In the genomic region with DNA sequence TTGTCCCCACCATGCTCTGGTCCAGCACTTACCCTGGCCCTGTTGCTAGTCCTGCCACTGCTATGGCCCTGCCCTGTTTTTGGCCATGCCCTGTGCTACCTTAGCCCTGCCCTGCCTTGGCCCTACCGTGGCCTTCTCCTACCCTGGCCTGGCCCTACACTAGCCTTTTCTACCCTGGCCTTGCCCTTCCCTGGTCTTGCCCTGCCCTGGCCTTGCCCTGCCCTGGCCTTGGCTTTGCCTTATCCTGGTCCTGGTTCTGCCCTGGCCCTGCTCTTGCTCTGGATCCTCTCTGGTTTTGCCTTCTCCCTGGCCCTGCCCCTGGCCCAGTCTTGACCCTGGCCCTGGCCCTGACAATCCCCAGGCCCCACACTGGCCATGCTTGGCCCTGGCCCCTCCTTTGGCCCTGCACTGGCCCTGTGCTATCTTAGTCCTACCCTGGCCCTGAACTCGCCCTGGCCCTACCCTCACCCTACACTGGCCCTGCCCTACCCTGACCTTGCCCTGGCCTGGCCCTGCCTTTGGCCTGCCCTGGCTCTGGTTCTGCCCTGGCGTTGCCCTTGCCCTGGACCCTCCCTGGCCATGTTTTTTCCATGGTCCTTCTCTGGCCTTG, we compare ENCODE assay signal across 6 cellular contexts.
DNase-seq lines count a peak whose midpoint lies in the region; ATAC-seq, FAIRE-seq and TF ChIP-seq lines count a peak whose summit lies in the region.
"Not testable (repeated sequence)": the region's sequence is repeated elsewhere in the genome, so short reads cannot be mapped to it uniquely, and the experiment has no call there.

No MANE protein-coding gene starts in this region.

- not testable (repeated sequence) for H3K36me3 ChIP-seq in H7 (replicated peaks; ENCODE audit: control insufficient read depth, insufficient read depth, low read length); kidney (ENCODE audit: control insufficient read depth in 1 of 2, insufficient read depth in 2 of 2, low read length in 2 of 2)

- not testable (repeated sequence) for H3K36me3 Mint-ChIP-seq in osteocyte (ENCODE audit: unreplicated experiment)

- not testable (repeated sequence) for H3K27ac Mint-ChIP-seq in osteocyte (ENCODE audit: unreplicated experiment)

- H3K9me3 ChIP-seq in kidney (ENCODE audit: control insufficient read depth in 1 of 2, low read length in 2 of 2) = not testable (repeated sequence)

- not testable (repeated sequence) for FAIRE-seq in kidney (lab: Jason Lieb, UNC)

- DNase-seq in GM03348 (ENCODE audit: low spot score) = peak; percentile 9
- peak; percentile 2 for DNase-seq in H7
- DNase-seq in Right ventricle myocardium inferior (ENCODE audit: missing footprints) = peak; percentile 71
- peak; percentile 85 for DNase-seq in kidney
- DNase-seq in osteocyte (ENCODE audit: extremely low spot score, unreplicated experiment) = peak; percentile 94
- DNase-seq in stimulated activated CD8-positive, alpha-beta memory T cell treated with anti-CD3 and anti-CD28 coated beads, Interleukin-4, amount 100 ng/mL, for 48 hours = peak; percentile 10

- ATAC-seq in Right ventricle myocardium inferior = not testable (repeated sequence)

- not testable (repeated sequence) for TF ChIP-seq CTCF in kidney (IDR thresholded peaks at IDR 0.05; ENCODE audit: borderline replicate concordance, extremely low read depth, insufficient read depth); osteocyte (IDR thresholded peaks at IDR 0.05)

- H3K9ac ChIP-seq in kidney (ENCODE audit: low read length in 2 of 2) = not testable (repeated sequence)

- not testable (repeated sequence) for H3K4me1 ChIP-seq in kidney (ENCODE audit: control insufficient read depth in 1 of 2, insufficient read depth in 1 of 2, low read depth in 1 of 2, low read length in 2 of 2)

- H3K4me3 Mint-ChIP-seq in osteocyte (ENCODE audit: unreplicated experiment) = not testable (repeated sequence)

- H3K9me3 Mint-ChIP-seq in osteocyte (ENCODE audit: unreplicated experiment) = not testable (repeated sequence)

- H3K27me3 Mint-ChIP-seq in osteocyte (ENCODE audit: unreplicated experiment) = not testable (repeated sequence)

- H3K27me3 ChIP-seq in H7 (ENCODE audit: control insufficient read depth, insufficient read depth, low read length) = not testable (repeated sequence)

- intact Hi-C loops in Right ventricle myocardium inferior (cut with DNase I); kidney (cut with DNase I): not testable (repeated sequence)

- H3K4me1 Mint-ChIP-seq in osteocyte (ENCODE audit: unreplicated experiment) = not testable (repeated sequence)

- not testable (repeated sequence) for H3K4me3 ChIP-seq in H7 (ENCODE audit: insufficient read depth, low read depth, low read length); kidney (ENCODE audit: low read length in 2 of 2)

- H3K27ac ChIP-seq in kidney (ENCODE audit: low read depth in 2 of 2, low read length in 2 of 2) = not testable (repeated sequence)

Comparison
In these comparisons a context has a peak if more than half of its experiments do, and no peak if none do; other contexts are left out.
1. DNase-seq: peak in every context shown above with its lines; median percentile 94 in osteocyte; 85 in kidney; 71 in Right ventricle myocardium inferior; 10 in stimulated activated CD8-positive, alpha-beta memory T cell treated with anti-CD3 and anti-CD28 coated beads, Interleukin-4, amount 100 ng/mL, for 48 hours; 9 in GM03348; 2 in H7.